ENCODE assay signal across 20 cellular contexts in genomic region chr11:98711011-98711410, GRCh38.
DNase-seq lines count a peak whose midpoint lies in the region; ATAC-seq, FAIRE-seq and TF ChIP-seq lines count a peak whose summit lies in the region.
"Had no signal": no experiment of that assay in that cellular context is flagged by ENCODE, and none has a peak within 500 bp of the region (broad histone marks: within the 10 kb centered on the region; RNA-seq: fewer than 3 reads in every experiment).

No MANE protein-coding gene starts in this region.

- no peaks in the 10 kb centered on the region for H3K4me1 ChIP-seq in right cardiac atrium (ENCODE audit: control insufficient read depth, insufficient read depth, low read length)
- no peaks in the 10 kb centered on the region for H3K4me1 ChIP-seq in right atrium auricular region
- H3K4me1 ChIP-seq in astrocyte (ENCODE audit: insufficient read depth, low read length) = no peaks in the 10 kb centered on the region
- H3K4me1 ChIP-seq in right lobe of liver = no peaks in the 10 kb centered on the region
- H3K4me1 ChIP-seq: A549 had no signal

- TF ChIP-seq CTCF in right atrium auricular region (IDR thresholded peaks at IDR 0.05) = no peak
- no peak for TF ChIP-seq CTCF in astrocyte (IDR thresholded peaks at IDR 0.05; ENCODE audit: insufficient read depth, low read depth, low read length)
- no peak for TF ChIP-seq CTCF in right lobe of liver (IDR thresholded peaks at IDR 0.05)

- no peaks in the 10 kb centered on the region for H3K36me3 Mint-ChIP-seq in astrocyte (ENCODE audit: low read depth, unreplicated experiment)
- H3K36me3 Mint-ChIP-seq: CD4-positive, CD25-positive, alpha-beta regulatory T cell had no signal

- no peaks in the 10 kb centered on the region for H3K27me3 Mint-ChIP-seq in astrocyte (ENCODE audit: low read depth, unreplicated experiment)
- H3K27me3 Mint-ChIP-seq: CD4-positive, CD25-positive, alpha-beta regulatory T cell had no signal

- H3K36me3 ChIP-seq in right atrium auricular region = no peaks in the 10 kb centered on the region
- H3K36me3 ChIP-seq in astrocyte (ENCODE audit: insufficient read depth, low read length) = no peaks in the 10 kb centered on the region
- no peaks in the 10 kb centered on the region for H3K36me3 ChIP-seq in right lobe of liver

- DNase-seq in right cardiac atrium (peak; percentile 25 to 64 (median 35)), right atrium auricular region (ENCODE audit: low spot score) (no peak), astrocyte (ENCODE audit: low read depth) (peak; percentile 2), right lobe of liver (peak in 2 of 3 donors; percentile 27 to 77), CD1c-positive myeloid dendritic cell (ENCODE audit: extremely low spot score) (no peak), DMS114 treated with DMSO at 0.1 percent for 48 hours (lab: John Stamatoyannopoulos, UW; ENCODE audit: unreplicated experiment) (no peak)
- DNase-seq: CD4-positive, CD25-positive, alpha-beta regulatory T cell; DMS79 treated with DMSO at 0.1 percent for 48 hours; GM23248; NCI-H1105; NCI-H187; NCI-H524 treated with DMSO at 0.1 percent for 48 hours; NK-92 treated with Interleukin-12 subunit alpha and Interleukin-12 subunit beta, amount 100 ng/mL, for 24 hours had no signal

- FAIRE-seq in astrocyte (lab: Jason Lieb, UNC) = no peak
- FAIRE-seq: A549, G401.6, GM12891, GM19239 had no signal

- intact Hi-C loops in right cardiac atrium (cut with DNase I) (no loop called here), right lobe of liver (cut with DNase I) (no loop called here)

- no peak overlapping the region for H2AFZ ChIP-seq in astrocyte (ENCODE audit: low read depth, low read length)
- H2AFZ ChIP-seq: GM23248 had no signal

- H3K27ac Mint-ChIP-seq in astrocyte (ENCODE audit: unreplicated experiment) = no peak overlapping the region
- H3K27ac Mint-ChIP-seq: CD4-positive, CD25-positive, alpha-beta regulatory T cell had no signal

- H3K9me3 ChIP-seq in right cardiac atrium (ENCODE audit: control insufficient read depth, low read length) (no peaks in the 10 kb centered on the region), right atrium auricular region (peaks cover 0 to 4% of the 10 kb centered on the region in 2 donors), astrocyte (ENCODE audit: insufficient read depth, low read depth, low read length) (no peaks in the 10 kb centered on the region), right lobe of liver (no peaks in the 10 kb centered on the region)
- H3K9me3 ChIP-seq: A549 had no signal

- no peak for TF ChIP-seq POLR2A in right lobe of liver (IDR thresholded peaks at IDR 0.05)

- H3K79me2 ChIP-seq in astrocyte (ENCODE audit: insufficient read depth, low read length) = no peaks in the 10 kb centered on the region

- ATAC-seq in right cardiac atrium (peak; percentile 39 to 45), right lobe of liver (peak; percentile 81 to 94 (median 88)), GM21825 (IDR thresholded peaks at IDR 0.05; ENCODE audit: unreplicated experiment) (no peak)
- ATAC-seq: A549, HCT116 had no signal

- H3K4me3 ChIP-seq in right cardiac atrium (ENCODE audit: low read length) = no peak overlapping the region
- no peak overlapping the region for H3K4me3 ChIP-seq in right atrium auricular region
- H3K4me3 ChIP-seq in astrocyte (ENCODE audit: insufficient read depth, low read depth, low read length) = no peak overlapping the region
- H3K4me3 ChIP-seq in right lobe of liver = no peak overlapping the region
- H3K4me3 ChIP-seq: A549, GM23248 had no signal

- H3K4me3 Mint-ChIP-seq in astrocyte (ENCODE audit: unreplicated experiment) = no peak overlapping the region
- H3K4me3 Mint-ChIP-seq: CD4-positive, CD25-positive, alpha-beta regulatory T cell had no signal

- H3K9ac ChIP-seq in astrocyte (ENCODE audit: low read length) = no peak overlapping the region
- H3K9ac ChIP-seq: GM23248 had no signal

- no peaks in the 10 kb centered on the region for H4K20me1 ChIP-seq in astrocyte (ENCODE audit: insufficient read depth, low read length)

- no peak overlapping the region for H3K27ac ChIP-seq in right cardiac atrium (ENCODE audit: low read length)
- H3K27ac ChIP-seq in right atrium auricular region = no peak overlapping the region
- H3K27ac ChIP-seq in astrocyte (ENCODE audit: low read depth, low read length) = no peak overlapping the region
- H3K27ac ChIP-seq in right lobe of liver = no peak overlapping the region
- H3K27ac ChIP-seq: A549, GM23248, RWPE1 had no signal

- no peaks in the 10 kb centered on the region for H3K4me1 Mint-ChIP-seq in astrocyte (ENCODE audit: low read depth, unreplicated experiment)
- H3K4me1 Mint-ChIP-seq: CD4-positive, CD25-positive, alpha-beta regulatory T cell had no signal

- WGBS in right cardiac atrium = 35% methylated on average over 5 of the region's 5 CpGs
- 32% methylated on average over 5 of the region's 5 CpGs for WGBS in right lobe of liver (ENCODE audit: insufficient coverage, low coverage, low lambda C conversion rate, missing lambda C conversion rate)

- no peaks in the 10 kb centered on the region for H3K27me3 ChIP-seq in right cardiac atrium (ENCODE audit: control insufficient read depth, insufficient read depth)
- H3K27me3 ChIP-seq in right atrium auricular region = no peaks in the 10 kb centered on the region
- no peaks in the 10 kb centered on the region for H3K27me3 ChIP-seq in astrocyte (ENCODE audit: insufficient read depth, low read length)
- H3K27me3 ChIP-seq in right lobe of liver = no peaks in the 10 kb centered on the region

- no peak overlapping the region for H3K4me2 ChIP-seq in astrocyte (ENCODE audit: low read length)
- H3K4me2 ChIP-seq: A549 had no signal

- H3K9me3 Mint-ChIP-seq in astrocyte (ENCODE audit: unreplicated experiment) = peaks cover 5% of the 10 kb centered on the region

Comparison
In these comparisons a context has a peak if more than half of its experiments do, and no peak if none do; other contexts are left out.
1. DNase-seq: peak in right cardiac atrium (3 of 3), astrocyte (single experiment) and right lobe of liver (2 of 3); none in right atrium auricular region (single experiment), CD1c-positive myeloid dendritic cell (single experiment) and DMS114 treated with DMSO at 0.1 percent for 48 hours (single experiment).